ENCODE assay signal across 1 cellular context in the genomic region with DNA sequence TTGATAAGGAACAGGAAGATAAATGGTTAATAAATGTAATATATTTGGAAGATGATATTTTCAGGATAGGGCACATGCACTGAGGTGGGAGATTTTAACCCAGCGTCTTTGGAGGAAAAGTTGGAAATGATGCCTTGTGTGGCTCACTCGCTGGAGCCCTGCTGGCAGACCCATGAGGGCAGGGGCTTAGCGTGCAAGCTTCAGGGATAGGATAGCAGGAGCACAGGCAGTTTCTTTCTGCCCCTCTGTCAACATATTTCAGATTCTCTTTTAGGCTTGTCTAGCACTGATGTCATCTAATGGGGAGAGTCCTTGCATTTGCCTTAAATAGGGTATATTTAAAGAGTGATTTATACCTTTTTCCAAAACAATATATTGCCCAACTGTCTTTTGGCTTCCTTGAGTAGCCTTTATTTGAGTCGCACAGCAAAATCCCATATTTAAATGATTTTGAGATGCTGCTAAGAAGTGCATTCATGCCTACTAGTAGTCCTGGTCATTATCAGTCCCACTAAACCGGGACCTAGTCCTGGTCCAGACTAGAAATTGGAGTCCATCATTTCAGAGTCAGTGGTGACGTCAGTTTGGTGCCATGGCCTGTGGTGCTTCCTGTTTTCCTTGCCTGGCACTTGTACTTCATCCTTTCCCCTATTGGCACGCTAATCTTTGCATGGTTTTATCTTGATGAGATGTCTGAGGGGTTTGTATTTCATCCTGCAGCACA.
TF ChIP-seq lines count a peak whose summit lies in the region.

No MANE protein-coding gene starts in this region.

TF ChIP-seq in SK-N-SH, 30 proteins besides CTCF, POLR2A, EP300 and RAD21 (continued from another document):
- TF ChIP-seq, protein P1, sequence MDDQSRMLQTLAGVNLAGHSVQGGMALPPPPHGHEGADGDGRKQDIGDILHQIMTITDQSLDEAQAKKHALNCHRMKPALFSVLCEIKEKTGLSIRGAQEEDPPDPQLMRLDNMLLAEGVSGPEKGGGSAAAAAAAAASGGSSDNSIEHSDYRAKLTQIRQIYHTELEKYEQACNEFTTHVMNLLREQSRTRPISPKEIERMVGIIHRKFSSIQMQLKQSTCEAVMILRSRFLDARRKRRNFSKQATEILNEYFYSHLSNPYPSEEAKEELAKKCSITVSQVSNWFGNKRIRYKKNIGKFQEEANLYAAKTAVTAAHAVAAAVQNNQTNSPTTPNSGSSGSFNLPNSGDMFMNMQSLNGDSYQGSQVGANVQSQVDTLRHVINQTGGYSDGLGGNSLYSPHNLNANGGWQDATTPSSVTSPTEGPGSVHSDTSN (IDR thresholded peaks at IDR 0.05): no peak
- TF ChIP-seq FOSL2 (IDR thresholded peaks at IDR 0.05; ENCODE audit: borderline replicate concordance, low read depth) (no peak), TEAD4 (IDR thresholded peaks at IDR 0.05; ENCODE audit: borderline replicate concordance, insufficient read depth) (no peak), NRF1 (IDR thresholded peaks at IDR 0.05; ENCODE audit: low read depth, low read length) (no peak), RFX5 (IDR thresholded peaks at IDR 0.05; ENCODE audit: low read length) (no peak), POLR2AphosphoS5 (IDR thresholded peaks at IDR 0.05; ENCODE audit: low read depth, low read length) (no peak)
TF ChIP-seq in SK-N-SH: peak in this region for 0.
